ENCODE assay signal across 10 cellular contexts in the genomic region with DNA sequence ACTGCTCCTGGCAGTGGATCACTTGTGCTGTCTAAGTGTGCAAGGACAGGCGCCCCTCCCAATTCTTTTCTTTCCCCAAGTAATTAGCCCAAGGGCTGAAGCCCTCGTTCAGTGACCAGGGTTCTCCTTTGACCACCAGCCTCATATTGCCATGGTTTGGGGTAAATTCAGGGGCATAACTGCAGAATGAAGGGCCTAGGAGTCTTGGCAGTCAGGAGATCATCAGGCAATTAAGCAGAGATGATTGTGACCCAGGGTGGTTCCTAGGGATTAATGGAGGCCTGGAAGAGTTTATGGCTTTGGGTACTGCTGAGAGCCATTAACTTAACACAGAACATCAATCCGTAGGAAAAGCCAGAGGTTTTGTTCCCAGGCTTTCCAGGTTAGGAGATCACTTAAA.
DNase-seq lines count a peak whose midpoint lies in the region; ATAC-seq, FAIRE-seq and TF ChIP-seq lines count a peak whose summit lies in the region.
"Had no signal": no experiment of that assay in that cellular context is flagged by ENCODE, and none has a peak within 500 bp of the region (broad histone marks: within the 10 kb centered on the region; RNA-seq: fewer than 3 reads in every experiment).

No MANE protein-coding gene starts in this region.

- ATAC-seq in GM19324 (IDR thresholded peaks at IDR 0.05; ENCODE audit: low FRiP score, unreplicated experiment): no peak

- no peak for FAIRE-seq in HTR-8/SVneo (lab: Jason Lieb, UNC)

- no peak for TF ChIP-seq CTCF in ovary (IDR thresholded peaks at IDR 0.05)

- H3K27me3 ChIP-seq in BLaER1 treated with 17β-estradiol and CSF1 and Interleukin-3, amounts not matched to agents 10 nM and 100 nM: no peaks in the 10 kb centered on the region
- H3K27me3 ChIP-seq in ovary: no peaks in the 10 kb centered on the region

- peak; percentile 36 for DNase-seq in NCI-H82 (lab: John Stamatoyannopoulos, UW)
- no peak for DNase-seq in ovary
- no peak for DNase-seq in HTR-8/SVneo (ENCODE audit: insufficient read length, low spot score)
- DNase-seq in SHP77 (lab: John Stamatoyannopoulos, UW): no peak
- DNase-seq in SW480 (ENCODE audit: low spot score): no peak
- DNase-seq: HFFc6 had no signal

- peak overlapping the region in 5 of 11 experiments; percentile 34 to 92 (median 70); a peak in 7 of 22 replicates for H3K27ac ChIP-seq in BLaER1 treated with 17β-estradiol and CSF1 and Interleukin-3, amounts not matched to agents 10 nM and 100 nM
- peak overlapping the region; percentile 17 to 82 for H3K27ac ChIP-seq in ovary
- H3K27ac ChIP-seq: epithelial cell of prostate had no signal

- H3K4me3 ChIP-seq in BLaER1 treated with 17β-estradiol and CSF1 and Interleukin-3, amounts not matched to agents 10 nM and 100 nM: no peak overlapping the region
- no peak overlapping the region for H3K4me3 ChIP-seq in ovary

- H3K27me3 Mint-ChIP-seq in dendritic cell treated with granulocyte-macrophage colony-stimulating factor and Interleukin-4, amounts not matched to agents 40 ng/mL and 50 ng/mL, for 4 days: no peaks in the 10 kb centered on the region

- intact Hi-C loops in dendritic cell treated with granulocyte-macrophage colony-stimulating factor and Interleukin-4, amounts not matched to agents 40 ng/mL and 50 ng/mL, for 4 days (cut with micrococcal nuclease): no loop called here
- intact Hi-C loops in ovary (cut with DNase I): no loop called here

- H3K9ac ChIP-seq in BLaER1 treated with 17β-estradiol and CSF1 and Interleukin-3, amounts not matched to agents 10 nM and 100 nM: peak overlapping the region in 2 of 11 experiments; percentile 70 to 71; a peak in 2 of 22 replicates

- no peak overlapping the region for H3K4me3 Mint-ChIP-seq in dendritic cell treated with granulocyte-macrophage colony-stimulating factor and Interleukin-4, amounts not matched to agents 40 ng/mL and 50 ng/mL, for 4 days

- H3K4me1 Mint-ChIP-seq in dendritic cell treated with granulocyte-macrophage colony-stimulating factor and Interleukin-4, amounts not matched to agents 40 ng/mL and 50 ng/mL, for 4 days (ENCODE audit: low read depth): peaks cover 32% of the 10 kb centered on the region

- no peak for TF ChIP-seq POLR2A in ovary (IDR thresholded peaks at IDR 0.05)

- H3K9me3 Mint-ChIP-seq in dendritic cell treated with granulocyte-macrophage colony-stimulating factor and Interleukin-4, amounts not matched to agents 40 ng/mL and 50 ng/mL, for 4 days: no peaks in the 10 kb centered on the region
- H3K9me3 Mint-ChIP-seq: HFFc6 had no signal

- peak overlapping the region; percentile 25 to 78 (median 59); a peak in 20 of 22 replicates for H3K4me2 ChIP-seq in BLaER1 treated with 17β-estradiol and CSF1 and Interleukin-3, amounts not matched to agents 10 nM and 100 nM

- H3K9me3 ChIP-seq in BLaER1 treated with 17β-estradiol and CSF1 and Interleukin-3, amounts not matched to agents 10 nM and 100 nM (replicated peaks in 1 of 11): no peaks in the 10 kb centered on the region
- H3K9me3 ChIP-seq in ovary: no peaks in the 10 kb centered on the region

- H3K36me3 ChIP-seq in BLaER1 treated with 17β-estradiol and CSF1 and Interleukin-3, amounts not matched to agents 10 nM and 100 nM: peaks cover 34 to 81% (median 63%) of the 10 kb centered on the region in 11 experiments
- H3K36me3 ChIP-seq in ovary: no peaks in the 10 kb centered on the region

- H3K4me1 ChIP-seq in BLaER1 treated with 17β-estradiol and CSF1 and Interleukin-3, amounts not matched to agents 10 nM and 100 nM: peaks cover 43 to 75% (median 49%) of the 10 kb centered on the region in 10 experiments
- peaks cover 13% of the 10 kb centered on the region for H3K4me1 ChIP-seq in ovary (ENCODE audit: insufficient read depth)

- H3K27ac Mint-ChIP-seq in dendritic cell treated with granulocyte-macrophage colony-stimulating factor and Interleukin-4, amounts not matched to agents 40 ng/mL and 50 ng/mL, for 4 days: peak overlapping the region; percentile 35

- no peak for TF ChIP-seq EP300 in ovary (IDR thresholded peaks at IDR 0.05)

- no peaks in the 10 kb centered on the region for H4K20me1 ChIP-seq in BLaER1 treated with 17β-estradiol and CSF1 and Interleukin-3, amounts not matched to agents 10 nM and 100 nM

- 79 to 80% (median 80%) methylated on average over 3 of the region's 3 CpGs for WGBS in ovary, 3 donors

- peaks cover 91% of the 10 kb centered on the region for H3K36me3 Mint-ChIP-seq in dendritic cell treated with granulocyte-macrophage colony-stimulating factor and Interleukin-4, amounts not matched to agents 40 ng/mL and 50 ng/mL, for 4 days (ENCODE audit: low read depth)
